In genomic region chr14:56002876-56003625, GRCh38 we compare ENCODE assay signal across 9 cellular contexts.
DNase-seq lines count a peak whose midpoint lies in the region; ATAC-seq and TF ChIP-seq lines count a peak whose summit lies in the region.
"Had no signal": no experiment of that assay in that cellular context is flagged by ENCODE, and none has a peak within 500 bp of the region (broad histone marks: within the 10 kb centered on the region; RNA-seq: fewer than 3 reads in every experiment).

No MANE protein-coding gene starts in this region.

- TF ChIP-seq POLR2A in uterus (IDR thresholded peaks at IDR 0.05) (no peak), heart left ventricle (IDR thresholded peaks at IDR 0.05) (no peak)

- no peaks in the 10 kb centered on the region for H3K36me3 Mint-ChIP-seq in natural killer cell

- H3K27ac Mint-ChIP-seq in natural killer cell: peak overlapping the region; percentile 51 to 63

- ATAC-seq in GM18867 (IDR thresholded peaks at IDR 0.05; ENCODE audit: unreplicated experiment): peak; percentile 58
- peak; percentile 58 for ATAC-seq in HG02943 (IDR thresholded peaks at IDR 0.05; ENCODE audit: low read depth, unreplicated experiment)
- peak; percentile 63 to 76 (median 72) for ATAC-seq in natural killer cell
- no peak for ATAC-seq in heart left ventricle
- no peak for ATAC-seq in left colon

- H3K4me1 ChIP-seq in uterus: peaks cover 0 to 3% of the 10 kb centered on the region in 2 donors
- peaks cover 0 to 24% (median 0%) of the 10 kb centered on the region in 12 donors for H3K4me1 ChIP-seq in heart left ventricle

- H3K4me3 ChIP-seq in uterus: no peak overlapping the region
- no peak overlapping the region for H3K4me3 ChIP-seq in heart left ventricle

- no peaks in the 10 kb centered on the region for H3K27me3 ChIP-seq in uterus
- no peaks in the 10 kb centered on the region for H3K27me3 ChIP-seq in heart left ventricle

- DNase-seq in activated CD4-positive, alpha-beta T cell treated with anti-CD3 and anti-CD28 coated beads, Interleukin-2, amount 50 U/mL, for 1 hour: peak; percentile 14
- no peak for DNase-seq in natural killer cell
- no peak for DNase-seq in uterus
- no peak for DNase-seq in NCI-H748 treated with DMSO at 0.1 percent for 48 hours (lab: John Stamatoyannopoulos, UW)
- DNase-seq in heart left ventricle: no peak
- no peak for DNase-seq in left colon
- DNase-seq: EL had no signal

- 74 to 86% (median 85%) methylated on average over 11 of the region's 11 CpGs for WGBS in heart left ventricle, 4 donors

- H3K9me3 ChIP-seq in uterus (no peaks in the 10 kb centered on the region), heart left ventricle (peaks cover 0 to 5% (median 0%) of the 10 kb centered on the region in 12 donors)

- H3K27me3 Mint-ChIP-seq in natural killer cell (ENCODE audit: low read depth in 2 of 2): peaks cover 12 to 21% of the 10 kb centered on the region in 2 donors

- intact Hi-C loops in natural killer cell (cut with micrococcal nuclease) (no loop called here), uterus (cut with DNase I; ENCODE audit: low total_unique reads) (no loop called here), heart left ventricle (cut with DNase I) (no loop called here), left colon (cut with DNase I, micrococcal nuclease) (no loop called here)

- TF ChIP-seq CTCF in natural killer cell (IDR thresholded peaks at IDR 0.05) (no peak), uterus (IDR thresholded peaks at IDR 0.05) (no peak), heart left ventricle (IDR thresholded peaks at IDR 0.05) (no peak)

- H3K4me1 Mint-ChIP-seq in natural killer cell: peaks cover 35 to 39% of the 10 kb centered on the region in 2 donors

- H3K36me3 ChIP-seq in uterus (no peaks in the 10 kb centered on the region), heart left ventricle (no peaks in the 10 kb centered on the region)

- no peaks in the 10 kb centered on the region for H3K9me3 Mint-ChIP-seq in natural killer cell

- no peak overlapping the region for H3K27ac ChIP-seq in uterus
- H3K27ac ChIP-seq in heart left ventricle: no peak overlapping the region

- peak overlapping the region; percentile 72 for H3K4me3 Mint-ChIP-seq in natural killer cell

Comparison
In these comparisons a context has a peak if more than half of its experiments do, and no peak if none do; other contexts are left out.
1. ATAC-seq: peak in GM18867 (single experiment), HG02943 (single experiment) and natural killer cell (3 of 3); none in heart left ventricle (0 of 4) and left colon (single experiment).